15 cellular contexts compared by ENCODE assay signal in genomic region chr12:4133636-4134433, GRCh38.
DNase-seq lines count a peak whose midpoint lies in the region; ATAC-seq and TF ChIP-seq lines count a peak whose summit lies in the region.
"Had no signal": no experiment of that assay in that cellular context is flagged by ENCODE, and none has a peak within 500 bp of the region (broad histone marks: within the 10 kb centered on the region; RNA-seq: fewer than 3 reads in every experiment).

No MANE protein-coding gene starts in this region.

- H3K27me3 Mint-ChIP-seq in CD14-positive monocyte (ENCODE audit: low read depth in 3 of 3): peaks cover 0 to 6% (median 4%) of the 10 kb centered on the region in 3 donors
- peaks cover 22% of the 10 kb centered on the region for H3K27me3 Mint-ChIP-seq in brain
- H3K27me3 Mint-ChIP-seq in activated T-cell treated with anti-CD3 and anti-CD28 coated beads, Interleukin-2, amount 50 U/mL, for 72 hours (ENCODE audit: low read depth): no peaks in the 10 kb centered on the region
- H3K27me3 Mint-ChIP-seq: activated CD4-positive, alpha-beta T cell treated with anti-CD3 and anti-CD28 coated beads for 36 hours had no signal

- peak overlapping the region; percentile 20 to 91 (median 71) for H3K27ac Mint-ChIP-seq in CD14-positive monocyte
- peak overlapping the region; percentile 17 to 72 (median 69) for H3K27ac Mint-ChIP-seq in brain
- no peak overlapping the region for H3K27ac Mint-ChIP-seq in activated T-cell treated with anti-CD3 and anti-CD28 coated beads, Interleukin-2, amount 50 U/mL, for 72 hours
- H3K27ac Mint-ChIP-seq: activated CD4-positive, alpha-beta T cell treated with anti-CD3 and anti-CD28 coated beads for 36 hours; natural killer cell had no signal

- H3K4me3 ChIP-seq in HUES48 (ENCODE audit: low read depth, low read length): peak overlapping the region; percentile 42
- H3K4me3 ChIP-seq: stomach had no signal

- peaks cover 0 to 4% (median 3%) of the 10 kb centered on the region in 7 donors for H3K9me3 Mint-ChIP-seq in CD14-positive monocyte
- peaks cover 4 to 20% (median 8%) of the 10 kb centered on the region in 5 experiments for H3K9me3 Mint-ChIP-seq in brain
- no peaks in the 10 kb centered on the region for H3K9me3 Mint-ChIP-seq in activated T-cell treated with anti-CD3 and anti-CD28 coated beads, Interleukin-2, amount 50 U/mL, for 72 hours

- H3K36me3 Mint-ChIP-seq in CD14-positive monocyte (no peaks in the 10 kb centered on the region), brain (no peaks in the 10 kb centered on the region)
- H3K36me3 Mint-ChIP-seq in activated T-cell treated with anti-CD3 and anti-CD28 coated beads, Interleukin-2, amount 50 U/mL, for 72 hours (ENCODE audit: insufficient read depth in 2 of 2): peaks cover 4 to 5% of the 10 kb centered on the region in 2 donors

- H3K4me1 ChIP-seq in HUES48 (ENCODE audit: control insufficient read depth, insufficient read depth, low read length): peaks cover 40% of the 10 kb centered on the region

- no peaks in the 10 kb centered on the region for H3K36me3 ChIP-seq in HUES48 (ENCODE audit: control insufficient read depth, insufficient read depth, low read length)
- H3K36me3 ChIP-seq: stomach had no signal

- DNase-seq in CD14-positive monocyte (ENCODE audit: low spot score) (no peak), myocyte (ENCODE audit: low read depth) (peak; percentile 93), COLO829 (ENCODE audit: low spot score) (no peak)
- DNase-seq in stimulated activated naive CD8-positive, alpha-beta T cell treated with anti-CD3 and anti-CD28 coated beads, Interleukin-15, Interleukin-2, amounts not matched to agents 100 U/mL and 50 U/mL, for 24 hours: no peak
- DNase-seq in activated T-cell treated with anti-CD3 and anti-CD28 coated beads, Interleukin-2, amount 50 U/mL, for 72 hours: no peak
- DNase-seq in stimulated activated CD8-positive, alpha-beta memory T cell treated with anti-CD3 and anti-CD28 coated beads, Interleukin-4, amount 100 ng/mL, for 48 hours: no peak
- DNase-seq: activated CD4-positive, alpha-beta T cell treated with anti-CD3 and anti-CD28 coated beads for 36 hours; COR-L47; natural killer cell; NCI-H2081; stimulated activated CD4-positive, alpha-beta T cell treated with anti-CD3 and anti-CD28 coated beads, Interleukin-2, amount 100 ng/mL, for 24 hours; stomach had no signal

- TF ChIP-seq CTCF in CD14-positive monocyte (IDR thresholded peaks at IDR 0.05) (no peak), brain (conservative IDR thresholded peaks at IDR 0.05) (no peak)

- peak overlapping the region in 1 of 2 donors; percentile 59 for H3K4me3 Mint-ChIP-seq in CD14-positive monocyte
- H3K4me3 Mint-ChIP-seq in brain: peak overlapping the region in 3 of 5 experiments; percentile 19 to 57 (median 23)
- H3K4me3 Mint-ChIP-seq in activated T-cell treated with anti-CD3 and anti-CD28 coated beads, Interleukin-2, amount 50 U/mL, for 72 hours: no peak overlapping the region
- H3K4me3 Mint-ChIP-seq: activated CD4-positive, alpha-beta T cell treated with anti-CD3 and anti-CD28 coated beads for 36 hours; natural killer cell had no signal

- no peaks in the 10 kb centered on the region for H3K9me3 ChIP-seq in HUES48 (ENCODE audit: control insufficient read depth, insufficient read depth, low read length)

- H3K27me3 ChIP-seq in HUES48 (ENCODE audit: control insufficient read depth, insufficient read depth, low read length): no peaks in the 10 kb centered on the region

- ATAC-seq in stimulated activated naive CD8-positive, alpha-beta T cell treated with anti-CD3 and anti-CD28 coated beads, Interleukin-15, Interleukin-2, amounts not matched to agents 100 U/mL and 50 U/mL, for 24 hours: no peak
- ATAC-seq in activated T-cell treated with anti-CD3 and anti-CD28 coated beads, Interleukin-2, amount 50 U/mL, for 72 hours (replicated peaks in 1 of 2): no peak
- ATAC-seq: activated CD4-positive, alpha-beta T cell treated with anti-CD3 and anti-CD28 coated beads for 36 hours; natural killer cell had no signal

- intact Hi-C loops in CD14-positive monocyte (cut with micrococcal nuclease): no loop called here

- H3K4me1 Mint-ChIP-seq in CD14-positive monocyte (peaks cover 49% of the 10 kb centered on the region), brain (peaks cover 44% of the 10 kb centered on the region)
- peaks cover 59% of the 10 kb centered on the region for H3K4me1 Mint-ChIP-seq in activated T-cell treated with anti-CD3 and anti-CD28 coated beads, Interleukin-2, amount 50 U/mL, for 72 hours (ENCODE audit: low read depth)

- H3K27ac ChIP-seq in HUES48 (ENCODE audit: low read depth, low read length): peak overlapping the region; percentile 76
- H3K27ac ChIP-seq: RWPE1, stomach had no signal

- H3K9ac ChIP-seq in HUES48 (ENCODE audit: low read depth, low read length): peak overlapping the region; percentile 31

Comparison
In these comparisons a context has a peak if more than half of its experiments do, and no peak if none do; other contexts are left out.
1. H3K4me3 Mint-ChIP-seq: peak in brain (3 of 5); none in activated T-cell treated with anti-CD3 and anti-CD28 coated beads, Interleukin-2, amount 50 U/mL, for 72 hours (0 of 2).